In genomic region chr15:87954783-87955182, GRCh38 we compare ENCODE assay signal across 26 cellular contexts.
"Had no signal": no experiment of that assay in that cellular context is flagged by ENCODE, and none has a peak within 500 bp of the region (broad histone marks: within the 10 kb centered on the region; RNA-seq: fewer than 3 reads in every experiment).

No MANE protein-coding gene starts in this region.

- H3K9me3 Mint-ChIP-seq: activated CD8-positive, alpha-beta T cell treated with anti-CD3 and anti-CD28 coated beads for 36 hours; activated T-cell treated with anti-CD3 and anti-CD28 coated beads, Interleukin-2, amount 50 U/mL, for 4 hours; central memory CD8-positive, alpha-beta T cell; dendritic cell treated with granulocyte-macrophage colony-stimulating factor and Interleukin-4, amounts not matched to agents 40 ng/mL and 50 ng/mL, for 4 days; endodermal cell; mesothelial cell of epicardium; stimulated activated effector memory CD8-positive, alpha-beta T cell treated with anti-CD3 and anti-CD28 coated beads, Interleukin-12 subunit alpha, Interleukin-12 subunit beta, amount 100 ng/mL, for 72 hours; stimulated activated naive CD8-positive, alpha-beta T cell treated with anti-CD3 and anti-CD28 coated beads, Interleukin-15, Interleukin-2, amounts not matched to agents 100 ng/mL and 50 ng/mL, for 24 hours; T-helper 1 cell treated with Interleukin-12 subunit alpha and Interleukin-12 subunit beta and Interleukin-4 antibody, amounts not matched to agents 30 μg/mL and 1 μg/mL, for 36 hours; WTC11 had no signal

- DNase-seq: activated CD4-positive, alpha-beta T cell treated with anti-CD3 and anti-CD28 coated beads for 1 hour; activated CD4-positive, alpha-beta T cell treated with anti-CD3 and anti-CD28 coated beads, Interleukin-2, amount 50 U/mL, for 1 hour; activated CD8-positive, alpha-beta T cell treated with anti-CD3 and anti-CD28 coated beads for 36 hours; activated gamma-delta T cell treated with Interleukin-2 at 50 U/mL for 16 hours; activated naive CD4-positive, alpha-beta T cell treated with anti-CD3 and anti-CD28 coated beads, Interleukin-2, amount 50 U/mL, for 16 hours; activated T-cell treated with anti-CD3 and anti-CD28 coated beads, Interleukin-2, amount 50 U/mL, for 4 hours; endodermal cell; gastrocnemius medialis; islet precursor cell; naive B cell; pancreas; right cardiac atrium; stimulated activated CD4-positive, alpha-beta T cell treated with anti-CD3 and anti-CD28 coated beads, Interleukin-4, amount 100 ng/mL, for 24 hours; trophoblast cell had no signal

- H3K36me3 ChIP-seq: gastrocnemius medialis, pancreas, prostate gland, thoracic aorta had no signal

- H3K36me3 Mint-ChIP-seq: mesothelial cell of epicardium; naive B cell; stimulated activated effector memory CD8-positive, alpha-beta T cell treated with anti-CD3 and anti-CD28 coated beads, Interleukin-12 subunit alpha, Interleukin-12 subunit beta, amount 100 ng/mL, for 72 hours; WTC11 had no signal

- H3K27ac Mint-ChIP-seq: activated CD8-positive, alpha-beta T cell treated with anti-CD3 and anti-CD28 coated beads for 36 hours; activated T-helper 17 cell treated with anti-CD3 and anti-CD28 coated beads, Interleukin-2, amount 50 U/mL, for 72 hours; dendritic cell treated with granulocyte-macrophage colony-stimulating factor and Interleukin-4, amounts not matched to agents 40 ng/mL and 50 ng/mL, for 4 days; endodermal cell; mesothelial cell of epicardium; naive B cell; stimulated activated effector memory CD8-positive, alpha-beta T cell treated with anti-CD3 and anti-CD28 coated beads, Interleukin-12 subunit alpha, Interleukin-12 subunit beta, amount 100 ng/mL, for 72 hours; stimulated activated naive CD8-positive, alpha-beta T cell treated with anti-CD3 and anti-CD28 coated beads, Interleukin-15, Interleukin-2, amounts not matched to agents 100 ng/mL and 50 ng/mL, for 24 hours; T-helper 1 cell treated with Interleukin-12 subunit alpha and Interleukin-12 subunit beta and Interleukin-4 antibody, amounts not matched to agents 30 μg/mL and 1 μg/mL, for 36 hours; WTC11 had no signal

- H3K79me2 ChIP-seq: hepatocyte had no signal

- H3K4me1 Mint-ChIP-seq: activated T-helper 17 cell treated with anti-CD3 and anti-CD28 coated beads, Interleukin-2, amount 50 U/mL, for 72 hours; central memory CD8-positive, alpha-beta T cell; naive B cell; stimulated activated effector memory CD8-positive, alpha-beta T cell treated with anti-CD3 and anti-CD28 coated beads, Interleukin-12 subunit alpha, Interleukin-12 subunit beta, amount 100 ng/mL, for 72 hours had no signal

- H3K27ac ChIP-seq: hepatocyte, pancreas, prostate gland, thoracic aorta had no signal

- H3K4me1 ChIP-seq: pancreas, prostate gland had no signal

- H3K27me3 ChIP-seq: gastrocnemius medialis had no signal

- H3K27me3 Mint-ChIP-seq: activated CD8-positive, alpha-beta T cell treated with anti-CD3 and anti-CD28 coated beads for 36 hours; central memory CD8-positive, alpha-beta T cell; naive B cell; stimulated activated naive CD8-positive, alpha-beta T cell treated with anti-CD3 and anti-CD28 coated beads, Interleukin-15, Interleukin-2, amounts not matched to agents 100 ng/mL and 50 ng/mL, for 24 hours had no signal

- H3K4me3 Mint-ChIP-seq: activated CD8-positive, alpha-beta T cell treated with anti-CD3 and anti-CD28 coated beads for 36 hours; activated T-cell treated with anti-CD3 and anti-CD28 coated beads, Interleukin-2, amount 50 U/mL, for 4 hours; activated T-helper 17 cell treated with anti-CD3 and anti-CD28 coated beads, Interleukin-2, amount 50 U/mL, for 72 hours; central memory CD8-positive, alpha-beta T cell; dendritic cell treated with granulocyte-macrophage colony-stimulating factor and Interleukin-4, amounts not matched to agents 40 ng/mL and 50 ng/mL, for 4 days; endodermal cell; mesothelial cell of epicardium; naive B cell; stimulated activated effector memory CD8-positive, alpha-beta T cell treated with anti-CD3 and anti-CD28 coated beads, Interleukin-12 subunit alpha, Interleukin-12 subunit beta, amount 100 ng/mL, for 72 hours; stimulated activated naive CD8-positive, alpha-beta T cell treated with anti-CD3 and anti-CD28 coated beads, Interleukin-15, Interleukin-2, amounts not matched to agents 100 ng/mL and 50 ng/mL, for 24 hours; T-helper 1 cell treated with Interleukin-12 subunit alpha and Interleukin-12 subunit beta and Interleukin-4 antibody, amounts not matched to agents 30 μg/mL and 1 μg/mL, for 36 hours; WTC11 had no signal

- H3K4me3 ChIP-seq: gastrocnemius medialis, hepatocyte, pancreas, prostate gland, thoracic aorta had no signal

- H3K9me3 ChIP-seq: gastrocnemius medialis, pancreas, prostate gland, thoracic aorta had no signal

- H3K4me2 ChIP-seq: hepatocyte had no signal

- ATAC-seq: activated CD8-positive, alpha-beta T cell treated with anti-CD3 and anti-CD28 coated beads for 36 hours; activated T-cell treated with anti-CD3 and anti-CD28 coated beads, Interleukin-2, amount 50 U/mL, for 4 hours; activated T-helper 17 cell treated with anti-CD3 and anti-CD28 coated beads, Interleukin-2, amount 50 U/mL, for 72 hours; esophagus mucosa; pancreas; stimulated activated effector memory CD8-positive, alpha-beta T cell treated with anti-CD3 and anti-CD28 coated beads, Interleukin-12 subunit alpha, Interleukin-12 subunit beta, amount 100 ng/mL, for 72 hours; WTC11 had no signal

- H2AFZ ChIP-seq: hepatocyte had no signal
